1 cellular context compared by ENCODE assay signal in genomic region chr10:44245601-44245938, GRCh38.
TF ChIP-seq lines count a peak whose summit lies in the region.

No MANE protein-coding gene starts in this region.

TF ChIP-seq in HEK293, 187 proteins besides CTCF, POLR2A, EP300 and RAD21 (continued from another document):
- TF ChIP-seq ZNF324 (tag by site-specific recombination; IDR thresholded peaks at IDR 0.05) (peak; percentile 75), ZNF571 (tag by site-specific recombination; IDR thresholded peaks at IDR 0.05) (no peak), ZNF184 (tag by site-specific recombination; IDR thresholded peaks at IDR 0.05) (0 out of 2 replicates have a peak, but pooled peaks have one; percentile 28), ZNF16 (tag by site-specific recombination; IDR thresholded peaks at IDR 0.05; ENCODE audit: low read depth) (no peak), ZNF140 (tag by site-specific recombination; IDR thresholded peaks at IDR 0.05) (no peak), OVOL3 (tag by site-specific recombination; IDR thresholded peaks at IDR 0.05) (no peak), ZBTB1 (tag by site-specific recombination; IDR thresholded peaks at IDR 0.05) (no peak), ZNF354C (tag by site-specific recombination; IDR thresholded peaks at IDR 0.05; ENCODE audit: borderline replicate concordance, low read depth) (no peak), ZNF146 (tag by site-specific recombination; IDR thresholded peaks at IDR 0.05) (no peak), ZNF560 (tag by site-specific recombination; IDR thresholded peaks at IDR 0.05; ENCODE audit: borderline replicate concordance) (no peak), ZNF423 (tag by site-specific recombination; IDR thresholded peaks at IDR 0.05) (no peak), ZNF558 (tag by site-specific recombination; IDR thresholded peaks at IDR 0.05) (peak; percentile 82), ZNF677 (tag by site-specific recombination; IDR thresholded peaks at IDR 0.05) (no peak), HOXA7 (CRISPR knock-in tag; IDR thresholded peaks at IDR 0.05; ENCODE audit: borderline replicate concordance) (no peak), ZNF404 (tag by site-specific recombination; IDR thresholded peaks at IDR 0.05) (no peak), HIC1 (tag by site-specific recombination; IDR thresholded peaks at IDR 0.05) (no peak), ZBTB48 (tag by site-specific recombination; IDR thresholded peaks at IDR 0.05) (no peak), GLIS1 (tag by site-specific recombination; IDR thresholded peaks at IDR 0.05) (no peak), ZNF416 (tag by site-specific recombination; IDR thresholded peaks at IDR 0.05) (no peak), ZNF843 (tag by site-specific recombination; IDR thresholded peaks at IDR 0.05) (no peak), ZNF133 (tag by site-specific recombination; IDR thresholded peaks at IDR 0.05) (no peak), AEBP2 (tag by site-specific recombination; IDR thresholded peaks at IDR 0.05; ENCODE audit: borderline replicate concordance) (no peak), ZNF530 (tag by site-specific recombination; IDR thresholded peaks at IDR 0.05; ENCODE audit: low read depth) (no peak), ZNF585B (tag by site-specific recombination; IDR thresholded peaks at IDR 0.05) (no peak), ZNF529 (tag by site-specific recombination; IDR thresholded peaks at IDR 0.05; ENCODE audit: insufficient replicate concordance) (no peak), ZNF501 (tag by site-specific recombination; IDR thresholded peaks at IDR 0.05) (no peak), ZNF302 (tag by site-specific recombination; IDR thresholded peaks at IDR 0.05; ENCODE audit: low read depth) (no peak), ZNF600 (tag by site-specific recombination; IDR thresholded peaks at IDR 0.05) (no peak), KLF1 (tag by site-specific recombination; IDR thresholded peaks at IDR 0.05) (no peak), ZNF776 (tag by site-specific recombination; IDR thresholded peaks at IDR 0.05; ENCODE audit: borderline replicate concordance) (no peak)
- TF ChIP-seq, protein P1, sequence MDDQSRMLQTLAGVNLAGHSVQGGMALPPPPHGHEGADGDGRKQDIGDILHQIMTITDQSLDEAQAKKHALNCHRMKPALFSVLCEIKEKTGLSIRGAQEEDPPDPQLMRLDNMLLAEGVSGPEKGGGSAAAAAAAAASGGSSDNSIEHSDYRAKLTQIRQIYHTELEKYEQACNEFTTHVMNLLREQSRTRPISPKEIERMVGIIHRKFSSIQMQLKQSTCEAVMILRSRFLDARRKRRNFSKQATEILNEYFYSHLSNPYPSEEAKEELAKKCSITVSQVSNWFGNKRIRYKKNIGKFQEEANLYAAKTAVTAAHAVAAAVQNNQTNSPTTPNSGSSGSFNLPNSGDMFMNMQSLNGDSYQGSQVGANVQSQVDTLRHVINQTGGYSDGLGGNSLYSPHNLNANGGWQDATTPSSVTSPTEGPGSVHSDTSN (CRISPR knock-in tag; IDR thresholded peaks at IDR 0.05) = no peak
- TF ChIP-seq, protein P2, sequence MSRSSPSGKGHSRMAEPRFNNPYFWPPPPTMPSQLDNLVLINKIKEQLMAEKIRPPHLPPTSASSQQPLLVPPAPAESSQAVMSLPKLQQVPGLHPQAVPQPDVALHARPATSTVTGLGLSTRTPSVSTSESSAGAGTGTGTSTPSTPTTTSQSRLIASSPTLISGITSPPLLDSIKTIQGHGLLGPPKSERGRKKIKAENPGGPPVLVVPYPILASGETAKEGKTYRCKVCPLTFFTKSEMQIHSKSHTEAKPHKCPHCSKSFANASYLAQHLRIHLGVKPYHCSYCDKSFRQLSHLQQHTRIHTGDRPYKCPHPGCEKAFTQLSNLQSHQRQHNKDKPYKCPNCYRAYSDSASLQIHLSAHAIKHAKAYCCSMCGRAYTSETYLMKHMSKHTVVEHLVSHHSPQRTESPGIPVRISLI (tag by site-specific recombination; IDR thresholded peaks at IDR 0.05) = 0 out of 2 replicates have a peak, but pooled peaks have one; percentile 32
- TF ChIP-seq, protein P3, sequence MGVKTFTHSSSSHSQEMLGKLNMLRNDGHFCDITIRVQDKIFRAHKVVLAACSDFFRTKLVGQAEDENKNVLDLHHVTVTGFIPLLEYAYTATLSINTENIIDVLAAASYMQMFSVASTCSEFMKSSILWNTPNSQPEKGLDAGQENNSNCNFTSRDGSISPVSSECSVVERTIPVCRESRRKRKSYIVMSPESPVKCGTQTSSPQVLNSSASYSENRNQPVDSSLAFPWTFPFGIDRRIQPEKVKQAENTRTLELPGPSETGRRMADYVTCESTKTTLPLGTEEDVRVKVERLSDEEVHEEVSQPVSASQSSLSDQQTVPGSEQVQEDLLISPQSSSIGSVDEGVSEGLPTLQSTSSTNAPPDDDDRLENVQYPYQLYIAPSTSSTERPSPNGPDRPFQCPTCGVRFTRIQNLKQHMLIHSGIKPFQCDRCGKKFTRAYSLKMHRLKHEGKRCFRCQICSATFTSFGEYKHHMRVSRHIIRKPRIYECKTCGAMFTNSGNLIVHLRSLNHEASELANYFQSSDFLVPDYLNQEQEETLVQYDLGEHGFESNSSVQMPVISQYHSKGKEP (tag by site-specific recombination; IDR thresholded peaks at IDR 0.05) = no peak
- TF ChIP-seq, protein P4, sequence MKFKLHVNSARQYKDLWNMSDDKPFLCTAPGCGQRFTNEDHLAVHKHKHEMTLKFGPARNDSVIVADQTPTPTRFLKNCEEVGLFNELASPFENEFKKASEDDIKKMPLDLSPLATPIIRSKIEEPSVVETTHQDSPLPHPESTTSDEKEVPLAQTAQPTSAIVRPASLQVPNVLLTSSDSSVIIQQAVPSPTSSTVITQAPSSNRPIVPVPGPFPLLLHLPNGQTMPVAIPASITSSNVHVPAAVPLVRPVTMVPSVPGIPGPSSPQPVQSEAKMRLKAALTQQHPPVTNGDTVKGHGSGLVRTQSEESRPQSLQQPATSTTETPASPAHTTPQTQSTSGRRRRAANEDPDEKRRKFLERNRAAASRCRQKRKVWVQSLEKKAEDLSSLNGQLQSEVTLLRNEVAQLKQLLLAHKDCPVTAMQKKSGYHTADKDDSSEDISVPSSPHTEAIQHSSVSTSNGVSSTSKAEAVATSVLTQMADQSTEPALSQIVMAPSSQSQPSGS (tag by site-specific recombination; IDR thresholded peaks at IDR 0.05; ENCODE audit: low read depth) = peak; percentile 96
- TF ChIP-seq, protein P5, sequence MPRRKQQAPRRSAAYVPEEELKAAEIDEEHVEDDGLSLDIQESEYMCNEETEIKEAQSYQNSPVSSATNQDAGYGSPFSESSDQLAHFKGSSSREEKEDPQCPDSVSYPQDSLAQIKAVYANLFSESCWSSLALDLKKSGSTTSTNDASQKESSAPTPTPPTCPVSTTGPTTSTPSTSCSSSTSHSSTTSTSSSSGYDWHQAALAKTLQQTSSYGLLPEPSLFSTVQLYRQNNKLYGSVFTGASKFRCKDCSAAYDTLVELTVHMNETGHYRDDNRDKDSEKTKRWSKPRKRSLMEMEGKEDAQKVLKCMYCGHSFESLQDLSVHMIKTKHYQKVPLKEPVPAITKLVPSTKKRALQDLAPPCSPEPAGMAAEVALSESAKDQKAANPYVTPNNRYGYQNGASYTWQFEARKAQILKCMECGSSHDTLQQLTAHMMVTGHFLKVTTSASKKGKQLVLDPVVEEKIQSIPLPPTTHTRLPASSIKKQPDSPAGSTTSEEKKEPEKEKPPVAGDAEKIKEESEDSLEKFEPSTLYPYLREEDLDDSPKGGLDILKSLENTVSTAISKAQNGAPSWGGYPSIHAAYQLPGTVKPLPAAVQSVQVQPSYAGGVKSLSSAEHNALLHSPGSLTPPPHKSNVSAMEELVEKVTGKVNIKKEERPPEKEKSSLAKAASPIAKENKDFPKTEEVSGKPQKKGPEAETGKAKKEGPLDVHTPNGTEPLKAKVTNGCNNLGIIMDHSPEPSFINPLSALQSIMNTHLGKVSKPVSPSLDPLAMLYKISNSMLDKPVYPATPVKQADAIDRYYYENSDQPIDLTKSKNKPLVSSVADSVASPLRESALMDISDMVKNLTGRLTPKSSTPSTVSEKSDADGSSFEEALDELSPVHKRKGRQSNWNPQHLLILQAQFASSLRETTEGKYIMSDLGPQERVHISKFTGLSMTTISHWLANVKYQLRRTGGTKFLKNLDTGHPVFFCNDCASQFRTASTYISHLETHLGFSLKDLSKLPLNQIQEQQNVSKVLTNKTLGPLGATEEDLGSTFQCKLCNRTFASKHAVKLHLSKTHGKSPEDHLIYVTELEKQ (tag by site-specific recombination; IDR thresholded peaks at IDR 0.05; ENCODE audit: borderline replicate concordance) = no peak; the same call in 1 of the 2 replicates
- TF ChIP-seq, protein P6, sequence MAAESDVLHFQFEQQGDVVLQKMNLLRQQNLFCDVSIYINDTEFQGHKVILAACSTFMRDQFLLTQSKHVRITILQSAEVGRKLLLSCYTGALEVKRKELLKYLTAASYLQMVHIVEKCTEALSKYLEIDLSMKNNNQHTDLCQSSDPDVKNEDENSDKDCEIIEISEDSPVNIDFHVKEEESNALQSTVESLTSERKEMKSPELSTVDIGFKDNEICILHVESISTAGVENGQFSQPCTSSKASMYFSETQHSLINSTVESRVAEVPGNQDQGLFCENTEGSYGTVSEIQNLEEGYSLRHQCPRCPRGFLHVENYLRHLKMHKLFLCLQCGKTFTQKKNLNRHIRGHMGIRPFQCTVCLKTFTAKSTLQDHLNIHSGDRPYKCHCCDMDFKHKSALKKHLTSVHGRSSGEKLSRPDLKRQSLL (tag by site-specific recombination; IDR thresholded peaks at IDR 0.05) = no peak
